ENCODE assay signal across 1 cellular context in the genomic region with DNA sequence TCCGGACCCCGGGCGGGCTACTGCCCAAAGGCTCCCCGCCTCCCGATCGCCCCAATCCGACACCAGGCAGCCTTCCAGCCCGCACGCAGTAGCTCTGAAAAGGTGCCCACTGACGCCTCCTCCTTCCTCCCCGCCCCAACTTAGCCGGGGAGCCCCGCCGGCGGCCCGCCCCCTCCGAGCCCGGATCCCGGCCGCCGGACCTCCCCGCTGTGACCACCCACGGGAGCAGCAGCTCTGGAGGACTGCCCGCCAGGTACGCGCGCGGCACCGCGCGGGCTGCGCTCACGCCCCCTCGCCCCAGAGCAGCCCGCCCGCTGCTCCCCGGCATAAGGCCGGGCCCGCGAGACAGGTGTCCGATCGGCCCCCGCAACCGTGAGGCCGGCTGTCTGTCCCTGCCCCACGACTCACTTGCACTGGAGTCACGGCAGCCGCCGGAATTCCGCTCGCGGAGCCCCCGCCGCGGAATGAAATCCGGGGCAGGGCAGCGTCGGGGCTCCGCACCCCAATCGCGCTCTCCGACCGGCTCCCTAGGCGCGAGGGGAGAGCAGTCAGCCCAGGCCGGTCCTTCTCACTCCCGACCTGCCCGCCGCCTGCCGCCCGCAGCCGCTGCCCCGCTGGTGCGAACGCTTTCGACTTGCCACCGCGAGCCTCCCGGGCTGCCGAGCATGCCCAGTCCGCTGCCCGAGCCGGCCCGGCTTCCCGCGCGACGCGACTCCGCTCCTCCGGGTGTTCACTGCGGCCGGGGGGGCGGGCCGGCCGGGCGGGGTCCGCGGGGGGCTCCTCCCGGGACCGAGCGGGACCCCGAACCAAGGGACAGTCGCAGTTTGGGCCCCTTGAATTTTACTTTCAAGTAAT.
TF ChIP-seq lines count a peak whose summit lies in the region.

A gene (minus strand): TSS at position 658 of the 855 bp plus-strand sequence. CDS start 279,842 bp downstream, outside the sequence.

TF ChIP-seq in HEK293, 187 proteins besides CTCF, POLR2A, EP300 and RAD21 (continued from another document):
- TF ChIP-seq, protein P1, sequence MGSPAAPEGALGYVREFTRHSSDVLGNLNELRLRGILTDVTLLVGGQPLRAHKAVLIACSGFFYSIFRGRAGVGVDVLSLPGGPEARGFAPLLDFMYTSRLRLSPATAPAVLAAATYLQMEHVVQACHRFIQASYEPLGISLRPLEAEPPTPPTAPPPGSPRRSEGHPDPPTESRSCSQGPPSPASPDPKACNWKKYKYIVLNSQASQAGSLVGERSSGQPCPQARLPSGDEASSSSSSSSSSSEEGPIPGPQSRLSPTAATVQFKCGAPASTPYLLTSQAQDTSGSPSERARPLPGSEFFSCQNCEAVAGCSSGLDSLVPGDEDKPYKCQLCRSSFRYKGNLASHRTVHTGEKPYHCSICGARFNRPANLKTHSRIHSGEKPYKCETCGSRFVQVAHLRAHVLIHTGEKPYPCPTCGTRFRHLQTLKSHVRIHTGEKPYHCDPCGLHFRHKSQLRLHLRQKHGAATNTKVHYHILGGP (tag by site-specific recombination; IDR thresholded peaks at IDR 0.05) = no peak
- TF ChIP-seq ZNF341 (tag by site-specific recombination; IDR thresholded peaks at IDR 0.05; ENCODE audit: low read depth) (no peak; the same call in 1 of the 2 replicates), ZNF530 (tag by site-specific recombination; IDR thresholded peaks at IDR 0.05; ENCODE audit: low read depth) (no peak), ZNF521 (tag by site-specific recombination; IDR thresholded peaks at IDR 0.05) (no peak), ZBTB7A (tag by site-specific recombination; IDR thresholded peaks at IDR 0.05; ENCODE audit: low read depth) (peak; percentile 43; the same call in 1 of the 2 replicates), ZNF391 (tag by site-specific recombination; IDR thresholded peaks at IDR 0.05; ENCODE audit: borderline replicate concordance, low read depth) (0 out of 2 replicates have a peak, but pooled peaks have one; percentile 36), ZNF785 (tag by site-specific recombination; IDR thresholded peaks at IDR 0.05) (0 out of 2 replicates have a peak, but pooled peaks have one; percentile 48), TCF7L2 (IDR thresholded peaks at IDR 0.05; ENCODE audit: borderline replicate concordance, low read depth, low read length) (no peak)
- TF ChIP-seq, protein P2, sequence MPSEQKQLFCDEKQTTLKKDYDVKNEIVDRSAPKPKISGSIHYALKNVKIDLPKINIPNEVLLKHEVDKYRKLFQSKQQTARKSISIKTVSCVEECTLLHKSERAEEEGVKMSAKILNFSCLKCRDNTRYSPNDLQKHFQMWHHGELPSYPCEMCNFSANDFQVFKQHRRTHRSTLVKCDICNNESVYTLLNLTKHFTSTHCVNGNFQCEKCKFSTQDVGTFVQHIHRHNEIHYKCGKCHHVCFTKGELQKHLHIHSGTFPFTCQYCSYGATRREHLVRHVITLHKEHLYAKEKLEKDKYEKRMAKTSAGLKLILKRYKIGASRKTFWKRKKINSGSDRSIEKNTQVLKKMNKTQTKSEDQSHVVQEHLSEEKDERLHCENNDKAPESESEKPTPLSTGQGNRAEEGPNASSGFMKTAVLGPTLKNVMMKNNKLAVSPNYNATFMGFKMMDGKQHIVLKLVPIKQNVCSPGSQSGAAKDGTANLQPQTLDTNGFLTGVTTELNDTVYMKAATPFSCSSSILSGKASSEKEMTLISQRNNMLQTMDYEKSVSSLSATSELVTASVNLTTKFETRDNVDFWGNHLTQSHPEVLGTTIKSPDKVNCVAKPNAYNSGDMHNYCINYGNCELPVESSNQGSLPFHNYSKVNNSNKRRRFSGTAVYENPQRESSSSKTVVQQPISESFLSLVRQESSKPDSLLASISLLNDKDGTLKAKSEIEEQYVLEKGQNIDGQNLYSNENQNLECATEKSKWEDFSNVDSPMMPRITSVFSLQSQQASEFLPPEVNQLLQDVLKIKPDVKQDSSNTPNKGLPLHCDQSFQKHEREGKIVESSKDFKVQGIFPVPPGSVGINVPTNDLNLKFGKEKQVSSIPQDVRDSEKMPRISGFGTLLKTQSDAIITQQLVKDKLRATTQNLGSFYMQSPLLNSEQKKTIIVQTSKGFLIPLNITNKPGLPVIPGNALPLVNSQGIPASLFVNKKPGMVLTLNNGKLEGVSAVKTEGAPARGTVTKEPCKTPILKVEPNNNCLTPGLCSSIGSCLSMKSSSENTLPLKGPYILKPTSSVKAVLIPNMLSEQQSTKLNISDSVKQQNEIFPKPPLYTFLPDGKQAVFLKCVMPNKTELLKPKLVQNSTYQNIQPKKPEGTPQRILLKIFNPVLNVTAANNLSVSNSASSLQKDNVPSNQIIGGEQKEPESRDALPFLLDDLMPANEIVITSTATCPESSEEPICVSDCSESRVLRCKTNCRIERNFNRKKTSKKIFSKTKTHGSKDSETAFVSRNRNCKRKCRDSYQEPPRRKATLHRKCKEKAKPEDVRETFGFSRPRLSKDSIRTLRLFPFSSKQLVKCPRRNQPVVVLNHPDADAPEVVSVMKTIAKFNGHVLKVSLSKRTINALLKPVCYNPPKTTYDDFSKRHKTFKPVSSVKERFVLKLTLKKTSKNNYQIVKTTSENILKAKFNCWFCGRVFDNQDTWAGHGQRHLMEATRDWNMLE (tag by site-specific recombination; conservative IDR thresholded peaks at IDR 0.05; ENCODE audit: low read depth) = no peak
